8 cellular contexts compared by ENCODE assay signal in genomic region chr16:27642753-27643152, GRCh38.
A peak's percentile ranks its signal among the peaks of the same experiment; 100 is the strongest.
DNase-seq lines count a peak whose midpoint lies in the region; ATAC-seq, FAIRE-seq and TF ChIP-seq lines count a peak whose summit lies in the region.

No MANE protein-coding gene starts in this region.

- in situ Hi-C loops in GM12878 (cut with MboI), result loop anchor here (25.0 kb wide), 1 partner anchor 420 kb away; the partner anchor contains the start of gene GSG1L

- H3K9ac ChIP-seq in GM12878 (ENCODE audit: control insufficient read depth, insufficient read depth, low read length) (no peak overlapping the region), mesendoderm (ENCODE audit: low read length) (no peak overlapping the region)

- no peaks in the 10 kb centered on the region for H3K79me1 ChIP-seq in mesendoderm (ENCODE audit: low read length)

- H2AK5ac ChIP-seq in mesendoderm (ENCODE audit: low read length), result no peak overlapping the region

- TF ChIP-seq CTCF in GM12878 (IDR thresholded peaks at IDR 0.05 in 2 of 3, conservative IDR thresholded peaks at IDR 0.05 in 1 of 3; ENCODE audit: control insufficient read depth in 2 of 3, extremely low read depth in 1 of 3, insufficient read depth in 1 of 3, low read depth in 3 of 3, low read length in 3 of 3), result peak in 2 of 3 experiments; percentile 20 to 31; a peak in 2 of 6 replicates

- intact Hi-C loops in GM12878 (cut with micrococcal nuclease; ENCODE audit: unreplicated experiment), result loop anchor here (5.0 kb wide), 1 partner anchor 430 kb away; no protein-coding TSS in a partner anchor

- H2BK120ac ChIP-seq in mesendoderm (ENCODE audit: low read depth, low read length), result no peak overlapping the region

- WGBS in GM12878 (ENCODE audit: insufficient coverage, insufficient replicate concordance, low lambda C conversion rate, missing lambda C conversion rate), result 83% methylated on average over 4 of the region's 4 CpGs
- WGBS in mesendoderm (ENCODE audit: extremely low coverage, insufficient coverage, low lambda C conversion rate), result no CpG with 5 or more reads among the region's 4 CpGs

- peak; percentile 17; the same call in 1 of the 2 replicates for TF ChIP-seq RAD21 in GM12878 (IDR thresholded peaks at IDR 0.05; ENCODE audit: insufficient read depth, low read depth, low read length)

- TF ChIP-seq EP300 in GM12878 (IDR thresholded peaks at IDR 0.05; ENCODE audit: borderline replicate concordance in 1 of 2, control insufficient read depth in 1 of 2, low read depth in 2 of 2, low read length in 2 of 2), result no peak

- CTCF ChIA-PET in GM12878 (lab: Yijun Ruan, JAX), result interaction anchor here (0.9 to 1.4 kb wide), 3 partner anchors 22 to 330 kb away, joined by 3 to 4 read pairs (median 4); no protein-coding TSS in a partner anchor

- no peak overlapping the region for H3K4me2 ChIP-seq in GM12878 (ENCODE audit: control insufficient read depth, insufficient read depth)
- H3K4me2 ChIP-seq in mesendoderm (ENCODE audit: low read length), result no peak overlapping the region

- no peak overlapping the region for H2BK5ac ChIP-seq in mesendoderm (ENCODE audit: low read length)

- H4K20me1 ChIP-seq in GM12878 (ENCODE audit: control insufficient read depth, insufficient read depth), result peaks cover 4% of the 10 kb centered on the region; the same call in 1 of the 2 replicates

- peak; percentile 13 for FAIRE-seq in GM12878 (lab: Jason Lieb, UNC)

- no peak overlapping the region for H4K5ac ChIP-seq in mesendoderm (ENCODE audit: low read length)

- H3K4ac ChIP-seq in mesendoderm (ENCODE audit: low read depth, low read length), result no peak overlapping the region

- POLR2A ChIA-PET in GM12878 (lab: Charles Lee), result no interaction called here

- no peaks in the 10 kb centered on the region for H3K27me3 ChIP-seq in GM12878 (replicated peaks in 1 of 2; ENCODE audit: control insufficient read depth in 2 of 2, insufficient read depth in 2 of 2, low read length in 1 of 2)
- no peaks in the 10 kb centered on the region for H3K27me3 ChIP-seq in mesendoderm (ENCODE audit: insufficient read depth, low read length, poor library complexity)

- peak; percentile 28; the same call in 1 of the 3 replicates for ATAC-seq in GM12878

- DNase-seq in NCI-H2171 treated with DMSO at 0.1 percent for 48 hours (lab: John Stamatoyannopoulos, UW), result peak; percentile 14
- no peak for DNase-seq in NCI-H2171 (lab: John Stamatoyannopoulos, UW)
- DNase-seq in LHCN-M2 (ENCODE audit: low read depth), result peak; percentile 11
- DNase-seq in GM12878 (ENCODE audit: low read depth, low spot score), result no peak
- DNase-seq in mesendoderm, result peak; percentile 62
- no peak for DNase-seq in putamen (ENCODE audit: low spot score)
- no peak for DNase-seq in NOMO-1 treated with dmso at 0.1 percent for 144 hours (lab: John Stamatoyannopoulos, UW; ENCODE audit: unreplicated experiment)
- DNase-seq in NCI-H2081 treated with DMSO at 0.1 percent for 48 hours (lab: John Stamatoyannopoulos, UW), result no peak

- H3K4me1 ChIP-seq in GM12878 (ENCODE audit: control insufficient read depth, insufficient read depth, low read length), result peaks cover 12% of the 10 kb centered on the region
- H3K4me1 ChIP-seq in mesendoderm (ENCODE audit: control insufficient read depth, low read depth, low read length), result no peaks in the 10 kb centered on the region

- no peak overlapping the region for H2AFZ ChIP-seq in GM12878 (ENCODE audit: control insufficient read depth, low read depth, low read length)

- H3K27ac ChIP-seq in GM12878 (ENCODE audit: control insufficient read depth, insufficient read depth) (no peak overlapping the region), mesendoderm (ENCODE audit: low read depth, low read length) (no peak overlapping the region)

- H3K4me3 ChIP-seq in GM12878 (no peak overlapping the region), mesendoderm (ENCODE audit: low read length) (no peak overlapping the region)

- RAD21 ChIA-PET in GM12878 (lab: Charles Lee; ENCODE audit: unreplicated experiment), result interaction anchor here (0.7 to 0.8 kb wide), 2 partner anchors 224 to 330 kb away, joined by 3 to 5 read pairs; no protein-coding TSS in a partner anchor

- no peaks in the 10 kb centered on the region for H3K9me3 ChIP-seq in GM12878 (replicated peaks; ENCODE audit: control insufficient read depth, insufficient read depth, low read length)

- no peak overlapping the region for H3K56ac ChIP-seq in mesendoderm (ENCODE audit: low read length)

- H4K8ac ChIP-seq in mesendoderm (ENCODE audit: low read depth, low read length), result no peak overlapping the region

- H3K18ac ChIP-seq in mesendoderm (ENCODE audit: low read length), result no peak overlapping the region

- no peaks in the 10 kb centered on the region for H3K36me3 ChIP-seq in GM12878 (ENCODE audit: control insufficient read depth in 2 of 2, insufficient read depth in 2 of 2, low read length in 1 of 2)
- no peaks in the 10 kb centered on the region for H3K36me3 ChIP-seq in mesendoderm (ENCODE audit: control insufficient read depth, insufficient read depth, low read length)

- BruUV-seq in GM12878 (replicated peaks; lab: Mats Ljungman, UMichigan), result no TSS peak

- SMC1A ChIA-PET in GM12878 (lab: Charles Lee; ENCODE audit: uncharacterized antibody, unreplicated experiment), result no interaction called here

- TF ChIP-seq POLR2A in GM12878 (IDR thresholded peaks at IDR 0.05; ENCODE audit: low read depth, low read length), result no peak

- no peak overlapping the region for H3K23ac ChIP-seq in mesendoderm (ENCODE audit: low read length)

- H3K79me2 ChIP-seq in GM12878 (ENCODE audit: control insufficient read depth, insufficient read depth, low read length), result no peaks in the 10 kb centered on the region
- H3K79me2 ChIP-seq in mesendoderm (ENCODE audit: control insufficient read depth, insufficient read depth, low read length), result no peaks in the 10 kb centered on the region

- H2BK15ac ChIP-seq in mesendoderm (replicated peaks; ENCODE audit: low read depth), result no peak overlapping the region

TF ChIP-seq in GM12878, 131 proteins besides CTCF, POLR2A, EP300 and RAD21:
- TF ChIP-seq FOS (IDR thresholded peaks at IDR 0.05; ENCODE audit: borderline replicate concordance, extremely low read depth, insufficient read length) (no peak), FOXM1 (IDR thresholded peaks at IDR 0.05; ENCODE audit: low read depth, low read length) (no peak), MEF2B (IDR thresholded peaks at IDR 0.05; ENCODE audit: partially characterized antibody, poor library complexity, severe bottlenecking) (no peak), MTA3 (IDR thresholded peaks at IDR 0.05; ENCODE audit: borderline replicate concordance, low read length) (no peak), E4F1 (IDR thresholded peaks at IDR 0.05; ENCODE audit: borderline replicate concordance, partially characterized antibody) (no peak), SMAD1 (IDR thresholded peaks at IDR 0.05; ENCODE audit: low read depth, partially characterized antibody) (no peak), ELK1 (IDR thresholded peaks at IDR 0.05; ENCODE audit: low read depth, low read length) (no peak), NKRF (conservative IDR thresholded peaks at IDR 0.05) (no peak)

Comparison
In these comparisons a context has a peak if more than half of its experiments do, and no peak if none do; other contexts are left out.
1. DNase-seq: peak in NCI-H2171 treated with DMSO at 0.1 percent for 48 hours (single experiment), LHCN-M2 (single experiment) and mesendoderm (single experiment); none in NCI-H2171 (single experiment), GM12878 (single experiment), putamen (single experiment), NOMO-1 treated with dmso at 0.1 percent for 144 hours (single experiment) and NCI-H2081 treated with DMSO at 0.1 percent for 48 hours (single experiment).